Comparison of ENCODE assay signal across 24 cellular contexts in the genomic region with DNA sequence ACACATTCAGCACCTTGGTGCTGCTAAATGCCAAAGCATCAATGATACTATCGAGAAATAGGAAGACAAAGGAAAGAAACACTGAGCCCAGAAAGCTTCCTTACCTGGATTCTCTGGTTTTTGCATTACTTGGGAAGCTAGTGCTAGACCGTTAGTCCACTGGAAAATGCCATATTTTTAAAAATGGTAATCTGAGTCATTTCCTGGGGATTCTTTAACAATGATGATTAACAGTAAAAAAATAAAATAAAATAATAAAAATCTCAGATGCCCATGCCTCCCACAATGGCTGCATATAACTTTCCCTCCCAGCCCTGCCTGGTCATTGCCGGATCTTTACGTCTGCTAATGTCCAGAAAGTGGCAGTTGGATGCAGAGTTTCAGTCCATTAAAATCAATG.
DNase-seq lines count a peak whose midpoint lies in the region; ATAC-seq, FAIRE-seq and TF ChIP-seq lines count a peak whose summit lies in the region.
"Had no signal": no experiment of that assay in that cellular context is flagged by ENCODE, and none has a peak within 500 bp of the region (broad histone marks: within the 10 kb centered on the region; RNA-seq: fewer than 3 reads in every experiment).

No MANE protein-coding gene starts in this region.

- H3K9me3 ChIP-seq in adipocyte (ENCODE audit: control insufficient read depth, low read length): no peaks in the 10 kb centered on the region
- H3K9me3 ChIP-seq: BLaER1, Peyer's patch had no signal

- no peak for TF ChIP-seq CTCF in fibroblast of pulmonary artery (IDR thresholded peaks at IDR 0.05; ENCODE audit: low read length, missing control alignments)
- TF ChIP-seq CTCF in nephron progenitor cell (IDR thresholded peaks at IDR 0.05): no peak
- TF ChIP-seq CTCF in type B pancreatic cell (conservative IDR thresholded peaks at IDR 0.05): no peak
- TF ChIP-seq CTCF in D721Med (IDR thresholded peaks at IDR 0.05; ENCODE audit: insufficient read depth, missing control alignments): no peak

- H3K4me1 Mint-ChIP-seq in nephron progenitor cell (peaks cover 40% of the 10 kb centered on the region), type B pancreatic cell (ENCODE audit: unreplicated experiment) (peaks cover 17% of the 10 kb centered on the region)

- no peaks in the 10 kb centered on the region for H3K36me3 ChIP-seq in adipocyte (ENCODE audit: control insufficient read depth, insufficient read depth, low read length, severe bottlenecking)
- H3K36me3 ChIP-seq: BLaER1, Peyer's patch, SJSA1 had no signal

- H3K9ac ChIP-seq in adipocyte (ENCODE audit: low read length): no peak overlapping the region
- H3K9ac ChIP-seq: BLaER1, KMS-11 had no signal

- peaks cover 4% of the 10 kb centered on the region for H3K4me1 ChIP-seq in adipocyte (ENCODE audit: control insufficient read depth, insufficient read depth, low read length)
- H3K4me1 ChIP-seq: Peyer's patch, SJSA1 had no signal

- no peak for FAIRE-seq in D721Med (lab: Jason Lieb, UNC)
- FAIRE-seq: G401.6, GM18507, H1 had no signal

- DNase-seq in adipocyte (ENCODE audit: low read depth): no peak
- DNase-seq in fibroblast of pulmonary artery (ENCODE audit: low read depth): peak; percentile 18
- DNase-seq in nephron progenitor cell: no peak
- no peak for DNase-seq in type B pancreatic cell (ENCODE audit: extremely low spot score, unreplicated experiment)
- no peak for DNase-seq in CD1c-positive myeloid dendritic cell (ENCODE audit: extremely low spot score)
- no peak for DNase-seq in D721Med (ENCODE audit: insufficient read length, low spot score)
- DNase-seq: Calu3; CD8-positive, alpha-beta T cell; NCI-H1105; NCI-H1694; NCI-H2081; NCI-H2171; NCI-H345; NCI-H524; NCI-H82; Peyer's patch had no signal

- no peaks in the 10 kb centered on the region for H3K9me3 Mint-ChIP-seq in nephron progenitor cell
- no peaks in the 10 kb centered on the region for H3K9me3 Mint-ChIP-seq in type B pancreatic cell
- H3K9me3 Mint-ChIP-seq: CD8-positive, alpha-beta T cell had no signal

- H3K27ac Mint-ChIP-seq in nephron progenitor cell (peak overlapping the region; percentile 65), type B pancreatic cell (no peak overlapping the region)
- H3K27ac Mint-ChIP-seq: CD8-positive, alpha-beta T cell had no signal

- no peaks in the 10 kb centered on the region for H3K27me3 ChIP-seq in adipocyte (replicated peaks; ENCODE audit: control insufficient read depth, insufficient read depth, low read length)
- H3K27me3 ChIP-seq: BLaER1, Peyer's patch, SJSA1 had no signal

- no peak for ATAC-seq in GM19023 (IDR thresholded peaks at IDR 0.05; ENCODE audit: unreplicated experiment)
- ATAC-seq: CD8-positive, alpha-beta T cell; HCT116 had no signal

- H3K4me3 ChIP-seq in adipocyte (ENCODE audit: low read length) (peak overlapping the region; percentile 68), fibroblast of pulmonary artery (replicated peaks; ENCODE audit: low read depth, low read length) (no peak overlapping the region)
- H3K4me3 ChIP-seq: BLaER1, Peyer's patch, SJSA1 had no signal

- H3K36me3 Mint-ChIP-seq in nephron progenitor cell (ENCODE audit: low read depth) (no peaks in the 10 kb centered on the region), type B pancreatic cell (no peaks in the 10 kb centered on the region)
- H3K36me3 Mint-ChIP-seq: CD8-positive, alpha-beta T cell had no signal

- H3K27me3 Mint-ChIP-seq in nephron progenitor cell (ENCODE audit: low read depth, poor library complexity) (no peaks in the 10 kb centered on the region), type B pancreatic cell (peaks cover 19% of the 10 kb centered on the region)

- H3K4me3 Mint-ChIP-seq in nephron progenitor cell (no peak overlapping the region), type B pancreatic cell (peak overlapping the region; percentile 7)
- H3K4me3 Mint-ChIP-seq: CD8-positive, alpha-beta T cell had no signal
